ENCODE assay signal across 19 cellular contexts in the genomic region with DNA sequence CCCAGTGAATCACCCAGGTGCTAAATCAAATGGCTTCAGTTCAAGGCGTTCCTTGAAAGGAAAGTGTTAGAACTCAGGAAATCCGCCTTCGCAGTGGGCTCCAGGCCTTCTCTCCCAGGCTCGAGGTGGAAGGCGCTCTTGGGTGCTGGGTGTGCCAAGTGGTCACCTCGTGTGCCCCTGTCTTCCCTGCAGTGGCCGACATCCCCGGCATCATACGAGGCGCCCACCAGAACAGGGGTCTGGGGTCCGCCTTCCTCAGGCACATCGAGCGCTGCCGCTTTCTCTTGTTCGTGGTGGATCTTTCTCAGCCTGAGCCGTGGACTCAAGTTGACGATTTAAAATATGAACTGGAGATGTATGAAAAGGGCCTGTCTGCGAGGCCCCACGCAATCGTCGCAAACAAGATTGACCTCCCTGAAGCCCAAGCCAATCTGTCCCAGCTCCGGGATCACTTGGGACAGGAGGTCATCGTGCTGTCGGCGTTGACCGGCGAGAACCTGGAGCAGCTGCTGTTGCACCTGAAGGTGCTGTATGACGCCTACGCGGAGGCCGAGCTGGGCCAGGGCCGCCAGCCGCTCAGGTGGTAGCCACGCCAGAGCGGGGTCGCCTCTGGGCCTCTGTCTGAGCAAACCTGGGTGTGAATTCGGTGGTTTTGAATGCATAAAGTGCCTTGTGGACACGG. TPM values are rescaled to one million over a fixed set of nuclear protein-coding genes. Genes with fewer than 3 reads are reported as not detected.
"Had no signal": no experiment of that assay in that cellular context is flagged by ENCODE, and none has a peak within 500 bp of the region (broad histone marks: within the 10 kb centered on the region; RNA-seq: fewer than 3 reads in every experiment).

No MANE protein-coding gene starts in this region.

- H3K27me3 ChIP-seq: dorsolateral prefrontal cortex, gastrocnemius medialis, left lung had no signal

- FAIRE-seq: astrocyte, bronchial epithelial cell, islet of Langerhans had no signal

- H3K4me3 Mint-ChIP-seq: activated naive CD4-positive, alpha-beta T cell treated with anti-CD3 and anti-CD28 coated beads for 36 hours; activated naive CD8-positive, alpha-beta T cell treated with anti-CD3 and anti-CD28 coated beads, Interleukin-2, amount 50 U/mL, for 24 hours; endodermal cell; natural killer cell treated with Interleukin-12 subunit alpha and Interleukin-12 subunit beta and Interleukin-15 and Interleukin-18, amount 100 ng/mL, for 72 hours; T-cell had no signal

- H3K4me3 ChIP-seq: dorsolateral prefrontal cortex, gastrocnemius medialis, left lung, prostate gland had no signal

- H3K4me1 ChIP-seq: gastrocnemius medialis, left lung, prostate gland had no signal

- H3K9me3 Mint-ChIP-seq: activated naive CD4-positive, alpha-beta T cell treated with anti-CD3 and anti-CD28 coated beads for 36 hours; activated naive CD8-positive, alpha-beta T cell treated with anti-CD3 and anti-CD28 coated beads, Interleukin-2, amount 50 U/mL, for 24 hours; endodermal cell; natural killer cell treated with Interleukin-12 subunit alpha and Interleukin-12 subunit beta and Interleukin-15 and Interleukin-18, amount 100 ng/mL, for 72 hours; T-cell had no signal

- DNase-seq: activated naive CD4-positive, alpha-beta T cell treated with anti-CD3 and anti-CD28 coated beads for 36 hours; activated naive CD8-positive, alpha-beta T cell treated with anti-CD3 and anti-CD28 coated beads, Interleukin-2, amount 50 U/mL, for 24 hours; endodermal cell; erythroblast; gastrocnemius medialis; mesenchymal stem cell; occipital lobe; T-cell; T1000 had no signal

- H3K9me3 ChIP-seq: gastrocnemius medialis, left lung, prostate gland had no signal

- H3K27ac Mint-ChIP-seq: activated naive CD4-positive, alpha-beta T cell treated with anti-CD3 and anti-CD28 coated beads for 36 hours; activated naive CD8-positive, alpha-beta T cell treated with anti-CD3 and anti-CD28 coated beads, Interleukin-2, amount 50 U/mL, for 24 hours; endodermal cell; natural killer cell treated with Interleukin-12 subunit alpha and Interleukin-12 subunit beta and Interleukin-15 and Interleukin-18, amount 100 ng/mL, for 72 hours; T-cell had no signal

- H3K27ac ChIP-seq: dorsolateral prefrontal cortex, gastrocnemius medialis, left lung, prostate gland had no signal

- H3K27me3 Mint-ChIP-seq: activated naive CD8-positive, alpha-beta T cell treated with anti-CD3 and anti-CD28 coated beads, Interleukin-2, amount 50 U/mL, for 24 hours; natural killer cell treated with Interleukin-12 subunit alpha and Interleukin-12 subunit beta and Interleukin-15 and Interleukin-18, amount 100 ng/mL, for 72 hours; T-cell had no signal

- H3K4me1 Mint-ChIP-seq: endodermal cell had no signal

- ATAC-seq: activated CD4-positive, CD25-positive, alpha-beta regulatory T cell treated with anti-CD3 and anti-CD28 coated beads, Interleukin-2, amount 50 U/mL, for 24 hours; gastrocnemius medialis; left lung; sciatic nerve; T-cell had no signal

RNA-seq across cellular contexts. Expression of a gene that starts 19.4 kb away (rescaled TPM):
- total RNA-seq: activated CD8-positive, alpha-beta memory T cell treated with anti-CD3 and anti-CD28 coated beads for 36 hours; activated naive CD4-positive, alpha-beta T cell treated with anti-CD3 and anti-CD28 coated beads for 36 hours; bronchial epithelial cell; gastrocnemius medialis; left lung; natural killer cell treated with Interleukin-12 subunit alpha and Interleukin-12 subunit beta and Interleukin-15 and Interleukin-18, amount 100 ng/mL, for 72 hours; sciatic nerve; T-cell had no signal
